Comparison of ENCODE assay signal across 9 cellular contexts in the genomic region with DNA sequence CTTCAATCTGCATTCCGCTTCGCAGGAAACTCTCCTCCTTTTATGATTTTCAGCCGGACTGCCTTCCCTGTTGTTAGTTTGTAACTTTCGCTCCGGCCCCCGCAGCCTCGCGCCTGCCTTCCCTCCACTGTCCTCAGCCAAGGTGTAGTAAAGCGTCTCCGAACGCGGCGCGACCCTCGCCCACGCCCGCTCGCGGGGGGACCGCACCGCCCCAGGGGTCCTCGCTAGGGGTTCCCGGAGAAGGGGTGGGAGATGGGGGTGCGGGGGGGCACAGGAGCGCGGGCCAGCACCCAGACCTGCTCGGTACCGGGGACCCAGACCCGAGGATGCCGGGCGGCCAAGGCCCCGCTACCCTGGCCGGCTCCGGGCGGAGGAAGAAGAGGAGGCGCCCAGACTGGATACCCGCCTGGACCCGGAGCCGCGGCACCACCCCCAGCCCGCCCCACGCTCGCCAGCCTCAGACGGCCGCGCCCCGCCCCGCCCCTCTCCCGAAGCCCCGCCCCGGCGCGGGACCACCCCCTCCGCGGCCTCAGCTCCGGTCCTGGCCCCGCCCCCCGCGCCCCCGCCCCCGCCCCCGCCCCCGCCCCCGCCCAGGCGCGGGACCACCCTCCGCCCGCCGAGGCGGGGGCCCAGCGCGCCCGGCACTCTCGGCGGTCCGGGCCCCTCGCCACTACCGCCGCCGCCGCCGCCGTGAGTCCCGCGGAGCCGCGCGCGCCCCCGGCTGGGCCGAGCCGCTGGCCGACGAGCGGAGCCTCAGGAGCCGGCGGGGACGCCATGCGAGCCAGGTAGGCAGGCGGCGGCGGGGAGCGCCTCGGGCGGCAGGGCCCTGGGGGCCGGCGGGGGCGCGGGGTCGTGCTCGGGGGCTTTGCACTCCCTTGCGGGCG. TPM values are rescaled to one million over a fixed set of nuclear protein-coding genes. Genes with fewer than 3 reads are reported as not detected.
DNase-seq lines count a peak whose midpoint lies in the region; ATAC-seq, FAIRE-seq and TF ChIP-seq lines count a peak whose summit lies in the region.
"Had no signal": no experiment of that assay in that cellular context is flagged by ENCODE, and none has a peak within 500 bp of the region (broad histone marks: within the 10 kb centered on the region; RNA-seq: fewer than 3 reads in every experiment).

A gene with protein sequence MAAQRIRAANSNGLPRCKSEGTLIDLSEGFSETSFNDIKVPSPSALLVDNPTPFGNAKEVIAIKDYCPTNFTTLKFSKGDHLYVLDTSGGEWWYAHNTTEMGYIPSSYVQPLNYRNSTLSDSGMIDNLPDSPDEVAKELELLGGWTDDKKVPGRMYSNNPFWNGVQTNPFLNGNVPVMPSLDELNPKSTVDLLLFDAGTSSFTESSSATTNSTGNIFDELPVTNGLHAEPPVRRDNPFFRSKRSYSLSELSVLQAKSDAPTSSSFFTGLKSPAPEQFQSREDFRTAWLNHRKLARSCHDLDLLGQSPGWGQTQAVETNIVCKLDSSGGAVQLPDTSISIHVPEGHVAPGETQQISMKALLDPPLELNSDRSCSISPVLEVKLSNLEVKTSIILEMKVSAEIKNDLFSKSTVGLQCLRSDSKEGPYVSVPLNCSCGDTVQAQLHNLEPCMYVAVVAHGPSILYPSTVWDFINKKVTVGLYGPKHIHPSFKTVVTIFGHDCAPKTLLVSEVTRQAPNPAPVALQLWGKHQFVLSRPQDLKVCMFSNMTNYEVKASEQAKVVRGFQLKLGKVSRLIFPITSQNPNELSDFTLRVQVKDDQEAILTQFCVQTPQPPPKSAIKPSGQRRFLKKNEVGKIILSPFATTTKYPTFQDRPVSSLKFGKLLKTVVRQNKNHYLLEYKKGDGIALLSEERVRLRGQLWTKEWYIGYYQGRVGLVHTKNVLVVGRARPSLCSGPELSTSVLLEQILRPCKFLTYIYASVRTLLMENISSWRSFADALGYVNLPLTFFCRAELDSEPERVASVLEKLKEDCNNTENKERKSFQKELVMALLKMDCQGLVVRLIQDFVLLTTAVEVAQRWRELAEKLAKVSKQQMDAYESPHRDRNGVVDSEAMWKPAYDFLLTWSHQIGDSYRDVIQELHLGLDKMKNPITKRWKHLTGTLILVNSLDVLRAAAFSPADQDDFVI (plus strand): TSS at position 632 of the 884 bp plus-strand sequence. CDS start 82,986 bp downstream, outside the sequence.

- H3K4me1 ChIP-seq in adrenal gland (replicated peaks in 1 of 2): peaks cover 10 to 18% of the 10 kb centered on the region in 2 donors
- H3K4me1 ChIP-seq in cardiac muscle cell (ENCODE audit: low read depth): peaks cover 23% of the 10 kb centered on the region

- intact Hi-C loops in adrenal gland (cut with DNase I): loop anchor here in 1 of 2 donors (10.0 kb wide), 1 partner anchor 73 kb away; no protein-coding TSS in a partner anchor

- H3K36me3 ChIP-seq in adrenal gland (replicated peaks in 1 of 2) (no peaks in the 10 kb centered on the region), cardiac muscle cell (no peaks in the 10 kb centered on the region)

- no peak for TF ChIP-seq CTCF in adrenal gland (IDR thresholded peaks at IDR 0.05)
- TF ChIP-seq CTCF in cardiac muscle cell (IDR thresholded peaks at IDR 0.05; ENCODE audit: low read depth, low read length): no peak
- TF ChIP-seq CTCF in omental fat pad (IDR thresholded peaks at IDR 0.05): no peak

- 0 to 2% (median 0%) methylated on average over 9 to 110 of the region's 113 CpGs for WGBS in adrenal gland, 4 donors

- H3K27ac ChIP-seq in adrenal gland (peak within 1 kb of the TSS in 3 of 5 donors; percentile 62 to 76 (median 64)), cardiac muscle cell (peak within 1 kb of the TSS; percentile 91)

- H3K9me3 ChIP-seq in adrenal gland (replicated peaks in 1 of 3): no peaks in the 10 kb centered on the region
- no peaks in the 10 kb centered on the region for H3K9me3 ChIP-seq in cardiac muscle cell (ENCODE audit: low read depth)

- ATAC-seq in omental fat pad (ENCODE audit: low FRiP score) (peak; percentile 82), GM18858 (IDR thresholded peaks at IDR 0.05; ENCODE audit: unreplicated experiment) (no peak)

- TF ChIP-seq POLR2A in adrenal gland (IDR thresholded peaks at IDR 0.05): peak in 1 of 2 donors; percentile 2

- FAIRE-seq in urothelium cell line (lab: Jason Lieb, UNC): peak; percentile 17

- DNase-seq in NCI-H1436 (lab: John Stamatoyannopoulos, UW): peak; percentile 80
- no peak for DNase-seq in NCI-H1436 treated with DMSO at 0.1 percent for 48 hours (lab: John Stamatoyannopoulos, UW)
- peak; percentile 61 for DNase-seq in NCI-H774 (lab: John Stamatoyannopoulos, UW)
- peak; percentile 75 to 88 (median 84) for DNase-seq in adrenal gland
- peak; percentile 85 to 91 for DNase-seq in cardiac muscle cell (ENCODE audit: low read depth in 1 of 2, low spot score in 1 of 2)
- peak; percentile 62 for DNase-seq in omental fat pad (ENCODE audit: low spot score)
- peak; percentile 96 for DNase-seq in urothelium cell line (ENCODE audit: low spot score)
- DNase-seq: DND-41 had no signal

- peak within 1 kb of the TSS in 3 of 4 donors; percentile 30 to 90 (median 81) for H3K4me3 ChIP-seq in adrenal gland
- peak within 1 kb of the TSS; percentile 98 for H3K4me3 ChIP-seq in cardiac muscle cell

- H3K27me3 ChIP-seq in adrenal gland (no peaks in the 10 kb centered on the region), cardiac muscle cell (no peaks in the 10 kb centered on the region)

RNA-seq across cellular contexts. Expression of the gene that starts here (rescaled TPM):
- 10 to 100 TPM; 17.9 to 26.9 (median 22.7) TPM for total RNA-seq in adrenal gland
- polyA plus RNA-seq in adrenal gland: 10 to 100 TPM; 10.6 to 13.7 (median 10.6) TPM
- 55.0 and 71.3 TPM in 2 replicates for total RNA-seq in cardiac muscle cell
- 35.8 and 48.5 TPM in 2 replicates for polyA plus RNA-seq in cardiac muscle cell
- total RNA-seq in omental fat pad: 10 to 100 TPM; 32.5 to 66.9 (median 44.2) TPM
